Comparison of ENCODE assay signal across 21 cellular contexts in the genomic region with DNA sequence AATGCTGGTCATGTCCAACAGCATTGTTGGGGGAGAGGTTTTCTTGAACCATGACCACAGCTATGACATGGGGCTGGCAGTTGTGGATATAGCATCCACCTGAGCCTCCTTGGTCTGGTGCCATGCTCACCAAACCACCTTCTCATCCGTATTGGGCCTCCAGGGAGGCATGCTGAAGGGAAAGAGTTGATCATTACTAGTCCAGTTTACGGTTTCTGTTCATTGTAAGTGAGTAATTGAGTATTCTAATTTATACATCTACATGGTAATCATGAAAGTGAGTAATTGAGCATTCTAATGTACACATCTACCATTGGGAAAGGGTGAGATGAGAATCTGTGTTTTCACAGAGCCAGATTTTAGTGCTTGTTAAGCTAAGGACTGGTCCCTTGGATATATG. TPM values are rescaled to one million over a fixed set of nuclear protein-coding genes. Genes with fewer than 3 reads are reported as not detected.
DNase-seq lines count a peak whose midpoint lies in the region; ATAC-seq lines count a peak whose summit lies in the region.
"Had no signal": no experiment of that assay in that cellular context is flagged by ENCODE, and none has a peak within 500 bp of the region (broad histone marks: within the 10 kb centered on the region; RNA-seq: fewer than 3 reads in every experiment).

No MANE protein-coding gene starts in this region.

- no peaks in the 10 kb centered on the region for H3K27me3 Mint-ChIP-seq in IgD-negative memory B cell
- no peaks in the 10 kb centered on the region for H3K27me3 Mint-ChIP-seq in activated T-helper 17 cell treated with anti-CD3 and anti-CD28 coated beads, Interleukin-2, amount 50 U/mL, for 72 hours

- peak; percentile 66 for ATAC-seq in activated T-helper 17 cell treated with anti-CD3 and anti-CD28 coated beads, Interleukin-2, amount 50 U/mL, for 72 hours (replicated peaks)
- ATAC-seq in stimulated activated effector memory CD8-positive, alpha-beta T cell treated with anti-CD3 and anti-CD28 coated beads, Interleukin-12 subunit alpha, Interleukin-12 subunit beta, amount 100 ng/mL, for 72 hours, result peak; percentile 69
- ATAC-seq: GM12878, Panc1 had no signal

- peak overlapping the region in 2 of 3 donors; percentile 33 to 77 for H3K27ac Mint-ChIP-seq in IgD-negative memory B cell
- H3K27ac Mint-ChIP-seq in activated T-helper 17 cell treated with anti-CD3 and anti-CD28 coated beads, Interleukin-2, amount 50 U/mL, for 72 hours, result peak overlapping the region; percentile 89
- H3K27ac Mint-ChIP-seq in stimulated activated effector memory CD8-positive, alpha-beta T cell treated with anti-CD3 and anti-CD28 coated beads, Interleukin-12 subunit alpha, Interleukin-12 subunit beta, amount 100 ng/mL, for 72 hours, result no peak overlapping the region
- H3K27ac Mint-ChIP-seq: CD14-positive monocyte had no signal

- H3K9me3 Mint-ChIP-seq in IgD-negative memory B cell, result no peaks in the 10 kb centered on the region
- H3K9me3 Mint-ChIP-seq in activated T-helper 17 cell treated with anti-CD3 and anti-CD28 coated beads, Interleukin-2, amount 50 U/mL, for 72 hours, result peaks cover 8% of the 10 kb centered on the region
- H3K9me3 Mint-ChIP-seq in stimulated activated effector memory CD8-positive, alpha-beta T cell treated with anti-CD3 and anti-CD28 coated beads, Interleukin-12 subunit alpha, Interleukin-12 subunit beta, amount 100 ng/mL, for 72 hours, result peaks cover 6% of the 10 kb centered on the region

- H3K4me1 Mint-ChIP-seq in IgD-negative memory B cell, result peaks cover 32 to 52% (median 45%) of the 10 kb centered on the region in 3 donors
- peaks cover 52% of the 10 kb centered on the region for H3K4me1 Mint-ChIP-seq in activated T-helper 17 cell treated with anti-CD3 and anti-CD28 coated beads, Interleukin-2, amount 50 U/mL, for 72 hours
- H3K4me1 Mint-ChIP-seq in stimulated activated effector memory CD8-positive, alpha-beta T cell treated with anti-CD3 and anti-CD28 coated beads, Interleukin-12 subunit alpha, Interleukin-12 subunit beta, amount 100 ng/mL, for 72 hours, result peaks cover 64% of the 10 kb centered on the region

- H3K4me3 Mint-ChIP-seq in IgD-negative memory B cell, result peak overlapping the region in 1 of 4 donors; percentile 0
- peak overlapping the region; percentile 68 for H3K4me3 Mint-ChIP-seq in activated T-helper 17 cell treated with anti-CD3 and anti-CD28 coated beads, Interleukin-2, amount 50 U/mL, for 72 hours
- no peak overlapping the region for H3K4me3 Mint-ChIP-seq in stimulated activated effector memory CD8-positive, alpha-beta T cell treated with anti-CD3 and anti-CD28 coated beads, Interleukin-12 subunit alpha, Interleukin-12 subunit beta, amount 100 ng/mL, for 72 hours
- H3K4me3 Mint-ChIP-seq: CD14-positive monocyte had no signal

- peaks cover 7% of the 10 kb centered on the region for H3K36me3 Mint-ChIP-seq in IgD-negative memory B cell
- H3K36me3 Mint-ChIP-seq in activated T-helper 17 cell treated with anti-CD3 and anti-CD28 coated beads, Interleukin-2, amount 50 U/mL, for 72 hours (ENCODE audit: low read depth), result peaks cover 87% of the 10 kb centered on the region
- H3K36me3 Mint-ChIP-seq in stimulated activated effector memory CD8-positive, alpha-beta T cell treated with anti-CD3 and anti-CD28 coated beads, Interleukin-12 subunit alpha, Interleukin-12 subunit beta, amount 100 ng/mL, for 72 hours, result peaks cover 84% of the 10 kb centered on the region

- peak; percentile 21 for DNase-seq in activated T-cell treated with anti-CD3 and anti-CD28 coated beads for 48 hours (ENCODE audit: low read depth)
- no peak for DNase-seq in activated T-cell treated with anti-CD3 and anti-CD28 coated beads for 4 hours
- DNase-seq in stimulated activated effector memory CD8-positive, alpha-beta T cell treated with anti-CD3 and anti-CD28 coated beads, Interleukin-12 subunit alpha, Interleukin-12 subunit beta, amount 100 ng/mL, for 72 hours (ENCODE audit: low spot score in 2 of 2), result no peak
- DNase-seq in NCI-H2107 (lab: John Stamatoyannopoulos, UW), result no peak
- DNase-seq in NCI-H526 treated with DMSO at 0.1 percent for 48 hours (lab: John Stamatoyannopoulos, UW), result no peak
- DNase-seq: ACHN, AML-193, DMS 273 treated with DMSO at 0.1 percent for 48 hours, GDM1, H7, Karpas-422, MG63, NCI-H1092, NCI-H146, NCI-H2081 treated with DMSO at 0.1 percent for 48 hours, NCI-H524 had no signal

RNA-seq across cellular contexts. Expression of a gene that starts 6.8 kb away (rescaled TPM):
- polyA plus RNA-seq in IgD-negative memory B cell, result 11.0 TPM
- 10 to 100 TPM; 19.9 to 27.7 TPM for total RNA-seq in activated T-helper 17 cell treated with anti-CD3 and anti-CD28 coated beads, Interleukin-2, amount 50 U/mL, for 72 hours
